In the genomic region with DNA sequence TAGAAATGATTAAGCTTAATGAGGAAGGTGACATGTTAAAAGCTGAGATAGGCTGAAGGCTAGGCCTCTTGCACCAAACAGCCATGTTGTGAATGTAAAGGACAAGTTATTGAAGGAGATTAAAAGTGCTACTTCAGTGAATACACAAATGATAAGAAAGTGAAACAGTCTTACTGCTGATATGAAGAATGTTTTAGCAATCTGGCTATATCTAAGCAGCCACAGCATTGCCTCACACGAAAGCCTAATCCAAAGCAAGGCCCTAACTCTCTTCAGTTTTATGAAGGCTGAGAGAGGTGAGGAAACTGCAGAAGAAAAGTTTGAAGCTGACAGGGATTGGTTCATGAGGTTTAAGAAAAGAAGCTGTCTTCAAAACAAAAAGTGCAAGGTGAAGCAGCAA, we compare ENCODE assay signal across 19 cellular contexts.
"Had no signal": no experiment of that assay in that cellular context is flagged by ENCODE, and none has a peak within 500 bp of the region (broad histone marks: within the 10 kb centered on the region; RNA-seq: fewer than 3 reads in every experiment).

No MANE protein-coding gene starts in this region.

- H3K4me1 Mint-ChIP-seq: neural crest cell; stimulated activated naive B cell treated with anti-CD40 and anti-IgM and Interleukin-4, amounts not matched to agents 10 μg/mL and 1 μg/mL and 100 μg/mL, for 72 hours had no signal

- H3K9me3 Mint-ChIP-seq: natural killer cell had no signal

- DNase-seq: effector CD4-positive, alpha-beta T cell; foreskin fibroblast; glutamatergic neuron; kidney glomerular epithelial cell; mammary epithelial cell; natural killer cell; posterior cingulate gyrus; stimulated activated CD4-positive, alpha-beta T cell treated with anti-CD3 and anti-CD28 coated beads, Interleukin-2, amount 100 ng/mL, for 24 hours; stimulated activated CD4-positive, alpha-beta T cell treated with anti-CD3 and anti-CD28 coated beads, Interleukin-4, amount 100 ng/mL, for 4 hours; stimulated activated naive B cell treated with anti-CD40 and anti-IgM and Interleukin-4, amounts not matched to agents 10 μg/mL and 1 μg/mL and 100 μg/mL, for 72 hours; stomach; substantia nigra; transverse colon had no signal

- H3K36me3 ChIP-seq: thoracic aorta had no signal

- H3K27ac Mint-ChIP-seq: stimulated activated naive B cell treated with anti-CD40 and anti-IgM and Interleukin-4, amounts not matched to agents 10 μg/mL and 1 μg/mL and 100 μg/mL, for 72 hours had no signal

- H3K4me3 ChIP-seq: coronary artery, gastroesophageal sphincter, stomach, thoracic aorta, transverse colon had no signal

- H3K27ac ChIP-seq: coronary artery, gastroesophageal sphincter, thoracic aorta, transverse colon had no signal

- H3K27me3 Mint-ChIP-seq: stimulated activated naive B cell treated with anti-CD40 and anti-IgM and Interleukin-4, amounts not matched to agents 10 μg/mL and 1 μg/mL and 100 μg/mL, for 72 hours had no signal

- H3K27me3 ChIP-seq: gastroesophageal sphincter, stomach, transverse colon had no signal

- H3K4me3 Mint-ChIP-seq: natural killer cell; neural crest cell; stimulated activated naive B cell treated with anti-CD40 and anti-IgM and Interleukin-4, amounts not matched to agents 10 μg/mL and 1 μg/mL and 100 μg/mL, for 72 hours had no signal

- ATAC-seq: esophagus mucosa; gastroesophageal sphincter; natural killer cell; sciatic nerve; stimulated activated naive B cell treated with anti-CD40 and anti-IgM and Interleukin-4, amounts not matched to agents 10 μg/mL and 1 μg/mL and 100 μg/mL, for 72 hours had no signal

- H3K4me1 ChIP-seq: gastroesophageal sphincter had no signal
